In genomic region chr20:48493966-48494365, GRCh38 we compare ENCODE assay signal across 31 cellular contexts.
"Had no signal": no experiment of that assay in that cellular context is flagged by ENCODE, and none has a peak within 500 bp of the region (broad histone marks: within the 10 kb centered on the region; RNA-seq: fewer than 3 reads in every experiment).

No MANE protein-coding gene starts in this region.

- H3K27me3 ChIP-seq: adrenal gland, ascending aorta, body of pancreas, brain microvascular endothelial cell, cardiac muscle cell had no signal

- H3K36me3 ChIP-seq: adrenal gland, ascending aorta, brain microvascular endothelial cell, breast epithelium, cardiac muscle cell had no signal

- H3K4me1 ChIP-seq: adrenal gland, ascending aorta, body of pancreas, breast epithelium had no signal

- H3K9me3 ChIP-seq: adrenal gland, ascending aorta, body of pancreas, breast epithelium had no signal

- H3K4me3 ChIP-seq: adrenal gland, ascending aorta, body of pancreas, breast epithelium, cardiac muscle cell had no signal

- H3K27ac ChIP-seq: adrenal gland, ascending aorta, body of pancreas, brain microvascular endothelial cell, breast epithelium, cardiac muscle cell had no signal

- DNase-seq: activated effector memory CD4-positive, alpha-beta T cell treated with anti-CD3 and anti-CD28 coated beads, Interleukin-2, amount 50 U/mL, for 16 hours; activated effector memory CD4-positive, alpha-beta T cell treated with Interleukin-2 at 50 U/mL for 16 hours; activated gamma-delta T cell; activated gamma-delta T cell treated with Interleukin-2 at 50 U/mL for 16 hours; activated naive CD4-positive, alpha-beta T cell; activated naive CD4-positive, alpha-beta T cell treated with anti-CD3 and anti-CD28 coated beads for 36 hours; activated naive CD4-positive, alpha-beta T cell treated with anti-CD3 and anti-CD28 coated beads, Interleukin-2, amount 10 ng/mL, durations not matched to agents 7 days and 5 days; activated naive CD4-positive, alpha-beta T cell treated with anti-CD3 and anti-CD28 coated beads, Interleukin-2, amount 50 U/mL, for 16 hours; activated naive CD4-positive, alpha-beta T cell treated with Interleukin-2 at 50 U/mL for 16 hours; activated naive CD8-positive, alpha-beta T cell treated with anti-CD3 and anti-CD28 coated beads for 36 hours; activated naive CD8-positive, alpha-beta T cell treated with anti-CD3 and anti-CD28 coated beads, Interleukin-2, amount 10 ng/mL, durations not matched to agents 7 days and 5 days; activated naive CD8-positive, alpha-beta T cell treated with anti-CD3 and anti-CD28 coated beads, Interleukin-2, amount 50 U/mL, for 24 hours; activated T-cell treated with anti-CD3 and anti-CD28 coated beads for 4 hours; activated T-cell treated with anti-CD3 and anti-CD28 coated beads, Interleukin-2, amount 50 U/mL, for 1 hour; activated T-cell treated with anti-CD3 and anti-CD28 coated beads, Interleukin-2, amount 50 U/mL, for 24 hours; activated T-cell treated with anti-CD3 and anti-CD28 coated beads, Interleukin-2, amount 50 U/mL, for 4 hours; activated T-cell treated with anti-CD3 and anti-CD28 coated beads, Interleukin-2, amount 50 U/mL, for 48 hours; activated T-cell treated with anti-CD3 and anti-CD28 coated beads, Interleukin-2, amount 50 U/mL, for 72 hours; adrenal gland; amniotic stem cell; amygdala; anterior cingulate cortex; aorta; body of pancreas; brain microvascular endothelial cell; caudate nucleus; central memory CD4-positive, alpha-beta T cell; cerebellar nuclear complex had no signal
